In the genomic region with DNA sequence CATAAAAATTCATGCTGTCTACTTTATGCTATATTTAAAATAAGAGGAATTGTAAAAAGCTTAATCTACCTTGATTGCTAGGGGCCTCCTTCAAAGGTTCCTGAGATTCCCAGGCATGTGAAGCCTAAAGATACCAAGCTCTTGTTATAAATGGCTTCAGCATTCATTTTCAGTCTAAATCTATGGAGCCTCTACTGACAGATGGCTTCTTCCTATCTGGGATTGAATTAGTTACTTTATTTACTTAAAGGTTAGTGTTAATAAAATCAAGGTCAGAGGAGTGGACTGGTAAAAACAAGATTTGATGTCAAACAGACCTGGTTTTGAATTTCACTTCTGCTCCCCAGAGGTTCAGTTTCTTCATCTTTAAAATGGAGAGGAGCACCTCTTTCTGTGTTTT, we compare ENCODE assay signal across 19 cellular contexts.
DNase-seq lines count a peak whose midpoint lies in the region; ATAC-seq lines count a peak whose summit lies in the region.
"Had no signal": no experiment of that assay in that cellular context is flagged by ENCODE, and none has a peak within 500 bp of the region (broad histone marks: within the 10 kb centered on the region; RNA-seq: fewer than 3 reads in every experiment).

No MANE protein-coding gene starts in this region.

- ATAC-seq in GM21367 (IDR thresholded peaks at IDR 0.05; ENCODE audit: unreplicated experiment) = no peak
- ATAC-seq: A549 had no signal

- DNase-seq in DMS 273 (lab: John Stamatoyannopoulos, UW; ENCODE audit: unreplicated experiment) = peak; percentile 46
- peak; percentile 9 for DNase-seq in NCI-H2171 (lab: John Stamatoyannopoulos, UW)
- peak; percentile 58 for DNase-seq in NCI-H82 (lab: John Stamatoyannopoulos, UW)
- DNase-seq in NCI-H1092 treated with DMSO at 0.1 percent for 48 hours (lab: John Stamatoyannopoulos, UW) = no peak
- no peak for DNase-seq in NCI-H1105 treated with DMSO at 0.1 percent for 48 hours (lab: John Stamatoyannopoulos, UW)
- DNase-seq: 8988T; ACHN; AML-193; BE2C; CD4-positive, alpha-beta T cell; CD8-positive, alpha-beta memory T cell; DMS153; DMS79 treated with DMSO at 0.1 percent for 48 hours; GF-D8; GM23248; H7; HCEC 1CT had no signal

Comparison
In these comparisons a context has a peak if more than half of its experiments do, and no peak if none do; other contexts are left out.
1. DNase-seq: peak in DMS 273 (single experiment), NCI-H2171 (single experiment) and NCI-H82 (single experiment); none in NCI-H1092 treated with DMSO at 0.1 percent for 48 hours (single experiment) and NCI-H1105 treated with DMSO at 0.1 percent for 48 hours (single experiment).